9 cellular contexts compared by ENCODE assay signal in genomic region chr12:52202361-52203078, GRCh38. TPM values are rescaled to one million over a fixed set of nuclear protein-coding genes. Genes with fewer than 3 reads are reported as not detected.
DNase-seq lines count a peak whose midpoint lies in the region; ATAC-seq, FAIRE-seq and TF ChIP-seq lines count a peak whose summit lies in the region.
"Had no signal": no experiment of that assay in that cellular context is flagged by ENCODE, and none has a peak within 500 bp of the region (broad histone marks: within the 10 kb centered on the region; RNA-seq: fewer than 3 reads in every experiment).

No MANE protein-coding gene starts in this region.

- H3K4me3 Mint-ChIP-seq in activated CD4-positive, alpha-beta T cell treated with anti-CD3 and anti-CD28 coated beads for 36 hours: no peak overlapping the region

- no peak for TF ChIP-seq EP300 in SK-N-SH (IDR thresholded peaks at IDR 0.05; ENCODE audit: borderline replicate concordance in 1 of 2, low read depth in 1 of 2, low read length in 1 of 2)
- TF ChIP-seq EP300 in upper lobe of left lung (IDR thresholded peaks at IDR 0.05): no peak

- no peaks in the 10 kb centered on the region for H4K20me1 ChIP-seq in SK-N-SH (ENCODE audit: insufficient read depth)
- H4K20me1 ChIP-seq in keratinocyte (ENCODE audit: control insufficient read depth, extremely low read depth, insufficient read depth, low read length): no peaks in the 10 kb centered on the region

- no peak for TF ChIP-seq POLR2A in upper lobe of left lung (IDR thresholded peaks at IDR 0.05)

- peaks cover 20% of the 10 kb centered on the region for H3F3A ChIP-seq in SK-N-SH (replicated peaks; ENCODE audit: insufficient read depth)

- H3K27ac ChIP-seq in heart right ventricle (no peak overlapping the region), SK-N-SH (ENCODE audit: low read depth in 2 of 2, low read length in 1 of 2) (peak overlapping the region; percentile 49 to 100), keratinocyte (ENCODE audit: control insufficient read depth, insufficient read depth, low read length) (peak overlapping the region; percentile 19), upper lobe of left lung (peak overlapping the region; percentile 15 to 73 (median 64))

- H3K9me3 ChIP-seq in heart right ventricle (no peaks in the 10 kb centered on the region), SK-N-SH (no peaks in the 10 kb centered on the region), keratinocyte (ENCODE audit: control insufficient read depth, low read depth, low read length) (no peaks in the 10 kb centered on the region), upper lobe of left lung (no peaks in the 10 kb centered on the region)

- TF ChIP-seq RAD21 in SK-N-SH (IDR thresholded peaks at IDR 0.05; ENCODE audit: low read length): no peak

- H3K36me3 ChIP-seq in heart right ventricle (no peaks in the 10 kb centered on the region), SK-N-SH (replicated peaks in 1 of 2; ENCODE audit: control insufficient read depth in 1 of 2, insufficient read depth in 2 of 2, low read length in 1 of 2) (no peaks in the 10 kb centered on the region), keratinocyte (ENCODE audit: control insufficient read depth in 2 of 2, extremely low read depth in 1 of 2, insufficient read depth in 2 of 2, low read length in 2 of 2) (no peaks in the 10 kb centered on the region), upper lobe of left lung (no peaks in the 10 kb centered on the region)

- dilution Hi-C loops in keratinocyte (cut with MboI; ENCODE audit: extremely low pct_ligation_motif_present, low sequenced_read_pairs): no loop called here

- H3K9me2 ChIP-seq in SK-N-SH: no peaks in the 10 kb centered on the region

- ATAC-seq in left cardiac atrium (peak in 1 of 2 donors; percentile 2), heart right ventricle (no peak), upper lobe of left lung (ENCODE audit: low FRiP score in 2 of 2) (peak; percentile 2 to 6)
- no peak for ATAC-seq in activated CD4-positive, alpha-beta T cell treated with anti-CD3 and anti-CD28 coated beads for 36 hours

- no peak overlapping the region for H3K27ac Mint-ChIP-seq in activated CD4-positive, alpha-beta T cell treated with anti-CD3 and anti-CD28 coated beads for 36 hours

- H3K27me3 ChIP-seq in heart right ventricle (no peaks in the 10 kb centered on the region), SK-N-SH (ENCODE audit: insufficient read depth) (no peaks in the 10 kb centered on the region), keratinocyte (ENCODE audit: control insufficient read depth, extremely low read depth, insufficient read depth, low read length) (no peaks in the 10 kb centered on the region), upper lobe of left lung (no peaks in the 10 kb centered on the region)

- H3K27me3 Mint-ChIP-seq in activated CD4-positive, alpha-beta T cell treated with anti-CD3 and anti-CD28 coated beads for 36 hours: peaks cover 7% of the 10 kb centered on the region

- 43 to 55% methylated on average over 17 to 18 of the region's 18 CpGs for WGBS in heart right ventricle, 2 donors
- WGBS in SK-N-SH (ENCODE audit: low lambda C conversion rate): 80% methylated on average over 17 of the region's 18 CpGs
- WGBS in upper lobe of left lung, 2 donors: 30 to 41% methylated on average over 11 to 18 of the region's 18 CpGs

- H3K4me2 ChIP-seq in SK-N-SH: 0 out of 2 replicates have a peak overlapping the region, but pooled peaks have one; percentile 35
- peak overlapping the region; percentile 13 for H3K4me2 ChIP-seq in keratinocyte (ENCODE audit: control insufficient read depth, extremely low read depth, insufficient read depth, low read depth, low read length)

- FAIRE-seq in keratinocyte (lab: Jason Lieb, UNC): peak; percentile 73

- DNase-seq in left cardiac atrium (peak; percentile 22), heart right ventricle (no peak), SK-N-SH (no peak), keratinocyte (ENCODE audit: low read depth, low spot score) (no peak), upper lobe of left lung (no peak), NCI-H524 treated with DMSO at 0.1 percent for 48 hours (lab: John Stamatoyannopoulos, UW) (no peak), NCI-H226 (no peak)
- DNase-seq in activated CD4-positive, alpha-beta T cell treated with anti-CD3 and anti-CD28 coated beads for 36 hours: no peak

- POLR2A ChIA-PET in SK-N-SH (lab: Yijun Ruan, JAX): interaction anchor here (0.6 to 6.7 kb wide), 4 partner anchors 9 to 21 kb away, joined by 3 to 53 read pairs (median 9); no protein-coding TSS in a partner anchor
- POLR2A ChIA-PET in activated CD4-positive, alpha-beta T cell treated with anti-CD3 and anti-CD28 coated beads for 36 hours (lab: Charles Lee): no interaction called here

- H3K4me3 ChIP-seq in heart right ventricle: no peak overlapping the region
- H3K4me3 ChIP-seq in SK-N-SH (ENCODE audit: low read depth in 2 of 2, low read length in 1 of 2): peak overlapping the region in 1 of 2 experiments; percentile 4; a peak in 1 of 4 replicates
- no peak overlapping the region for H3K4me3 ChIP-seq in keratinocyte (ENCODE audit: control insufficient read depth in 2 of 3, extremely low read depth in 1 of 3, insufficient read depth in 2 of 3, low read depth in 1 of 3, low read length in 3 of 3)
- H3K4me3 ChIP-seq in upper lobe of left lung: no peak overlapping the region

- H3K9me1 ChIP-seq in keratinocyte (ENCODE audit: control insufficient read depth, extremely low read depth, insufficient read depth, low read length): no peaks in the 10 kb centered on the region

- no peaks in the 10 kb centered on the region for H3K36me3 Mint-ChIP-seq in activated CD4-positive, alpha-beta T cell treated with anti-CD3 and anti-CD28 coated beads for 36 hours (ENCODE audit: low read depth)

- H3K9me3 Mint-ChIP-seq in activated CD4-positive, alpha-beta T cell treated with anti-CD3 and anti-CD28 coated beads for 36 hours (ENCODE audit: low read depth): no peaks in the 10 kb centered on the region

- peaks cover 6% of the 10 kb centered on the region for H3K4me1 Mint-ChIP-seq in activated CD4-positive, alpha-beta T cell treated with anti-CD3 and anti-CD28 coated beads for 36 hours

- TF ChIP-seq CTCF in heart right ventricle (IDR thresholded peaks at IDR 0.05): no peak
- TF ChIP-seq CTCF in SK-N-SH (IDR thresholded peaks at IDR 0.05): no peak
- no peak for TF ChIP-seq CTCF in keratinocyte (optimal IDR thresholded peaks at IDR 0.05 in 1 of 3, IDR thresholded peaks at IDR 0.05 in 1 of 3, conservative IDR thresholded peaks at IDR 0.05 in 1 of 3; ENCODE audit: extremely low read depth in 1 of 3, insufficient read depth in 2 of 3, low read length in 3 of 3)
- TF ChIP-seq CTCF in upper lobe of left lung (IDR thresholded peaks at IDR 0.05): no peak

- H2AFZ ChIP-seq in SK-N-SH (ENCODE audit: low read depth): no peak overlapping the region
- H2AFZ ChIP-seq in keratinocyte (ENCODE audit: control insufficient read depth, low read length): no peak overlapping the region

- H3K79me2 ChIP-seq in SK-N-SH (ENCODE audit: insufficient read depth) (no peaks in the 10 kb centered on the region), keratinocyte (ENCODE audit: control insufficient read depth, insufficient read depth, low read length) (no peaks in the 10 kb centered on the region)

- intact Hi-C loops in left cardiac atrium (cut with DNase I) (no loop called here), heart right ventricle (cut with DNase I) (no loop called here)
- intact Hi-C loops in activated CD4-positive, alpha-beta T cell treated with anti-CD3 and anti-CD28 coated beads for 36 hours (cut with DNase I, micrococcal nuclease): no loop called here

- H3K9ac ChIP-seq in SK-N-SH (peak overlapping the region; percentile 36; the same call in 1 of the 2 replicates), keratinocyte (ENCODE audit: control insufficient read depth, extremely low read depth, insufficient read depth, low read length) (peak overlapping the region; percentile 16)

- CTCF ChIA-PET in SK-N-SH (lab: Yijun Ruan, JAX): interaction anchor here (0.8 to 1.1 kb wide), 3 partner anchors 42 to 125 kb away, joined by 3 to 5 read pairs (median 3); no protein-coding TSS in a partner anchor
- CTCF ChIA-PET in activated CD4-positive, alpha-beta T cell treated with anti-CD3 and anti-CD28 coated beads for 36 hours (lab: Charles Lee): interaction anchor here (0.7 kb wide), 1 partner anchor 23 kb away, joined by 4 read pairs; no protein-coding TSS in a partner anchor

- H3K4me1 ChIP-seq in heart right ventricle (peaks cover 3 to 60% (median 29%) of the 10 kb centered on the region in 9 donors), SK-N-SH (ENCODE audit: control insufficient read depth in 1 of 2, insufficient read depth in 2 of 2, low read depth in 1 of 2, low read length in 1 of 2) (peaks cover 31 to 85% of the 10 kb centered on the region in 2 experiments), keratinocyte (ENCODE audit: control insufficient read depth, extremely low read depth, insufficient read depth, low read length) (peaks cover 54% of the 10 kb centered on the region), upper lobe of left lung (peaks cover 35 to 57% (median 47%) of the 10 kb centered on the region in 4 donors)

RNA-seq across cellular contexts. Expression of gene KRT80, which starts 10.7 kb away (rescaled TPM):
- under 1 TPM in 1 of 2 donors, not detected in 1; 0.44 TPM for total RNA-seq in left cardiac atrium
- total RNA-seq in heart right ventricle: under 1 TPM in 9 of 10 donors, not detected in 1; 0.07 to 0.79 (median 0.16) TPM
- under 1 TPM; 0.07 to 0.32 TPM for polyA plus RNA-seq in heart right ventricle
- polyA plus RNA-seq in SK-N-SH (2012; rRNA removed): 14.9 and 17.4 TPM in 2 replicates
- 8.1 and 10.8 TPM in 2 replicates for polyA plus RNA-seq in SK-N-SH (2012; cell fraction: cytosol; rRNA removed)
- polyA plus RNA-seq in SK-N-SH (2012; cell fraction: nucleus; rRNA removed): 21.6 and 31.9 TPM in 2 replicates
- polyA plus RNA-seq in keratinocyte: 3.3 to 7.2 TPM (median 4.1 TPM) in 3 replicates
- polyA plus RNA-seq in keratinocyte (2011; ENCODE audit: low read depth): 109 TPM
- 4.2 and 7.4 TPM in 2 replicates for polyA plus RNA-seq in keratinocyte (2011; cell fraction: cytosol; rRNA removed)
- polyA plus RNA-seq in keratinocyte (2011; cell fraction: nucleus; rRNA removed): 7.3 and 11.7 TPM in 2 replicates
- polyA plus RNA-seq in keratinocyte (2012; ENCODE audit: low replicate concordance): 7.1 and 246 TPM in 2 replicates
- polyA minus RNA-seq in keratinocyte: 4.3 to 10.4 TPM (median 6.0 TPM) in 3 replicates
- polyA minus RNA-seq in keratinocyte (2011; cell fraction: cytosol; rRNA and poly(A)+ RNA removed): 7.9 TPM
- 6.9 and 10.4 TPM in 2 replicates for polyA minus RNA-seq in keratinocyte (2011; cell fraction: nucleus; rRNA and poly(A)+ RNA removed)
- 10 to 100 TPM in 2 of 6 donors, 1 to 10 TPM in 4; 2.1 to 15.2 (median 6.6) TPM for total RNA-seq in upper lobe of left lung
- total RNA-seq in activated CD4-positive, alpha-beta T cell treated with anti-CD3 and anti-CD28 coated beads for 36 hours: not detected

RNA-seq across cellular contexts. Expression of gene KRT7, which starts 30.5 kb away (rescaled TPM):
- total RNA-seq in left cardiac atrium: 10 to 100 TPM in 1 of 2 donors, 1 to 10 TPM in 1; 1.0 to 34.3 TPM
- 10 to 100 TPM in 1 of 10 donors, 1 to 10 TPM in 4, under 1 TPM in 2, not detected in 3; 0.59 to 10.8 (median 2.3) TPM for total RNA-seq in heart right ventricle
- 1 to 10 TPM in 1 of 2 donors, under 1 TPM in 1; 0.88 to 1.4 TPM for polyA plus RNA-seq in heart right ventricle
- polyA plus RNA-seq in SK-N-SH (2012; rRNA removed): 3.2 and 5.4 TPM in 2 replicates
- 2.9 TPM in 2 replicates for polyA plus RNA-seq in SK-N-SH (2012; cell fraction: cytosol; rRNA removed)
- 1.9 and 3.3 TPM in 2 replicates for polyA plus RNA-seq in SK-N-SH (2012; cell fraction: nucleus; rRNA removed)
- 112 to 224 TPM (median 117 TPM) in 3 replicates for polyA plus RNA-seq in keratinocyte
- 24.1 TPM for polyA plus RNA-seq in keratinocyte (2011; ENCODE audit: low read depth)
- 212 and 224 TPM in 2 replicates for polyA plus RNA-seq in keratinocyte (2011; cell fraction: cytosol; rRNA removed)
- 226 and 228 TPM in 2 replicates for polyA plus RNA-seq in keratinocyte (2011; cell fraction: nucleus; rRNA removed)
- polyA plus RNA-seq in keratinocyte (2012; ENCODE audit: low replicate concordance): 12.2 and 287 TPM in 2 replicates
- 128 to 386 TPM (median 130 TPM) in 3 replicates for polyA minus RNA-seq in keratinocyte
- polyA minus RNA-seq in keratinocyte (2011; cell fraction: cytosol; rRNA and poly(A)+ RNA removed): 274 TPM
- 101 and 129 TPM in 2 replicates for polyA minus RNA-seq in keratinocyte (2011; cell fraction: nucleus; rRNA and poly(A)+ RNA removed)
- total RNA-seq in upper lobe of left lung: 1,000 to 10,000 TPM in 2 of 6 donors, 100 to 1,000 TPM in 4; 247 to 1,279 (median 821) TPM
- total RNA-seq in activated CD4-positive, alpha-beta T cell treated with anti-CD3 and anti-CD28 coated beads for 36 hours: 1 to 10 TPM; 3.4 to 3.9 TPM
- total RNA-seq: skeletal muscle tissue had no signal

Comparison
In these comparisons a context has a peak if more than half of its experiments do, and no peak if none do; other contexts are left out.
1. ATAC-seq: peak in upper lobe of left lung (2 of 2); none in heart right ventricle (0 of 8) and activated CD4-positive, alpha-beta T cell treated with anti-CD3 and anti-CD28 coated beads for 36 hours (single experiment).
2. H3K27ac ChIP-seq: peak in SK-N-SH (2 of 2), keratinocyte (single experiment) and upper lobe of left lung (4 of 4); none in heart right ventricle (0 of 10).
3. RNA of gene KRT7, which starts 30.5 kb away (total RNA-seq): 247 to 1,279 TPM in upper lobe of left lung; 1.0 to 34.3 TPM in left cardiac atrium, 3.4 to 3.9 TPM in activated CD4-positive, alpha-beta T cell treated with anti-CD3 and anti-CD28 coated beads for 36 hours and 0.59 to 10.8 TPM in heart right ventricle; every median in the first group is over 4 times any median in the second.